1 cellular context compared by ENCODE assay signal in genomic region chr17:81438688-81439087, GRCh38.
TF ChIP-seq lines count a peak whose summit lies in the region.

No MANE protein-coding gene starts in this region.

TF ChIP-seq in H1, 55 proteins besides CTCF, POLR2A, EP300 and RAD21:
- TF ChIP-seq TCF12 (IDR thresholded peaks at IDR 0.05; ENCODE audit: low read depth, low read length) (no peak), CTBP2 (IDR thresholded peaks at IDR 0.05; ENCODE audit: borderline replicate concordance, insufficient read depth, insufficient read length, low read length) (no peak), RFX5 (IDR thresholded peaks at IDR 0.05; ENCODE audit: borderline replicate concordance, low read depth, low read length) (no peak), TBP (IDR thresholded peaks at IDR 0.05; ENCODE audit: low read depth, low read length) (no peak), JUND (IDR thresholded peaks at IDR 0.05; ENCODE audit: low read length) (no peak), SP4 (IDR thresholded peaks at IDR 0.05; ENCODE audit: low read length) (no peak), TEAD4 (IDR thresholded peaks at IDR 0.05; ENCODE audit: low read depth, low read length) (no peak), FOSL1 (IDR thresholded peaks at IDR 0.05; ENCODE audit: insufficient read depth, low read depth, low read length) (no peak), TAF7 (optimal IDR thresholded peaks at IDR 0.05; ENCODE audit: borderline replicate concordance, low read depth, low read length) (no peak), YY1 (IDR thresholded peaks at IDR 0.05; ENCODE audit: low read depth, low read length) (no peak), NANOG (IDR thresholded peaks at IDR 0.05; ENCODE audit: insufficient read depth, low read depth, low read length, poor library complexity, severe bottlenecking) (no peak), SAP30 (IDR thresholded peaks at IDR 0.05; ENCODE audit: insufficient read depth, insufficient replicate concordance, low read length) (no peak), HDAC2 (IDR thresholded peaks at IDR 0.05; ENCODE audit: borderline replicate concordance in 1 of 2, low read depth in 2 of 2, low read length in 2 of 2) (no peak), BACH1 (IDR thresholded peaks at IDR 0.05; ENCODE audit: low read length) (no peak), RBBP5 (IDR thresholded peaks at IDR 0.05; ENCODE audit: borderline replicate concordance, low read depth, low read length) (no peak), CHD1 (IDR thresholded peaks at IDR 0.05; ENCODE audit: low read depth, low read length) (no peak), NRF1 (IDR thresholded peaks at IDR 0.05; ENCODE audit: low read depth, low read length) (no peak), MAFK (IDR thresholded peaks at IDR 0.05; ENCODE audit: low read depth, low read length) (no peak)
